ENCODE assay signal across 1 cellular context in the genomic region with DNA sequence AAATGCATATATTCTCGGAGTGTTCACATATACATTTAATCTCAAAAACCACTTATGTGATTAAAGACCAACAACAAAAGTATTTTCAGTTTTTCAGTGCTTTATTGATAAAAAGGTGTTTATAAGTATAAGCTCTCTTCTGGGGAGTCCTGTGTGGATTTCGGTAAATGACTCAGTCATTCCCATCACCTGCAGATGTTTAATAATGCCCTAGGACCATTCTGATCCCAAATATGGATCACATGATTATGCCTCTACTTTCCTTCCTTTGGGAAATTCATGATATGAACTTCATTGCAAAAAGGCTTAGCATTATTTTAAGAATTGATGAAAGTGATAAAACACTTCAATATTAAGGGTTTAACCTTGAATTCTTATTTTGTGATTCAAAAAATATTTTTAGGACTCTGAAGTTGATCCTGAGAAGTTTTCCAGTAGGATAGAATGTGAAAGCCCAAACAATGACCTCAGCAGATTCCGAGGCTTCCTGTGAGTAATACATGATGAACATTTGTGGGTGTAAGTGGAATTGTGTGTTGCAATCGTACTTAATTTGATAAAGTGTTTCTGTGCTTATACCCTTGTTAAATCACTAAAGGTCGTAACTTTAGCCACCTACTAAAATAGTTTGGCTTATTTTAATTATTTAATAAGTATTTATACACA.
A peak's percentile ranks its signal among the peaks of the same experiment; 100 is the strongest.
TF ChIP-seq lines count a peak whose summit lies in the region.

No MANE protein-coding gene starts in this region.

TF ChIP-seq in A549, 52 proteins besides CTCF, POLR2A, EP300 and RAD21 (continued from another document):
- TF ChIP-seq, protein P1, sequence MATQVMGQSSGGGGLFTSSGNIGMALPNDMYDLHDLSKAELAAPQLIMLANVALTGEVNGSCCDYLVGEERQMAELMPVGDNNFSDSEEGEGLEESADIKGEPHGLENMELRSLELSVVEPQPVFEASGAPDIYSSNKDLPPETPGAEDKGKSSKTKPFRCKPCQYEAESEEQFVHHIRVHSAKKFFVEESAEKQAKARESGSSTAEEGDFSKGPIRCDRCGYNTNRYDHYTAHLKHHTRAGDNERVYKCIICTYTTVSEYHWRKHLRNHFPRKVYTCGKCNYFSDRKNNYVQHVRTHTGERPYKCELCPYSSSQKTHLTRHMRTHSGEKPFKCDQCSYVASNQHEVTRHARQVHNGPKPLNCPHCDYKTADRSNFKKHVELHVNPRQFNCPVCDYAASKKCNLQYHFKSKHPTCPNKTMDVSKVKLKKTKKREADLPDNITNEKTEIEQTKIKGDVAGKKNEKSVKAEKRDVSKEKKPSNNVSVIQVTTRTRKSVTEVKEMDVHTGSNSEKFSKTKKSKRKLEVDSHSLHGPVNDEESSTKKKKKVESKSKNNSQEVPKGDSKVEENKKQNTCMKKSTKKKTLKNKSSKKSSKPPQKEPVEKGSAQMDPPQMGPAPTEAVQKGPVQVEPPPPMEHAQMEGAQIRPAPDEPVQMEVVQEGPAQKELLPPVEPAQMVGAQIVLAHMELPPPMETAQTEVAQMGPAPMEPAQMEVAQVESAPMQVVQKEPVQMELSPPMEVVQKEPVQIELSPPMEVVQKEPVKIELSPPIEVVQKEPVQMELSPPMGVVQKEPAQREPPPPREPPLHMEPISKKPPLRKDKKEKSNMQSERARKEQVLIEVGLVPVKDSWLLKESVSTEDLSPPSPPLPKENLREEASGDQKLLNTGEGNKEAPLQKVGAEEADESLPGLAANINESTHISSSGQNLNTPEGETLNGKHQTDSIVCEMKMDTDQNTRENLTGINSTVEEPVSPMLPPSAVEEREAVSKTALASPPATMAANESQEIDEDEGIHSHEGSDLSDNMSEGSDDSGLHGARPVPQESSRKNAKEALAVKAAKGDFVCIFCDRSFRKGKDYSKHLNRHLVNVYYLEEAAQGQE (IDR thresholded peaks at IDR 0.05), result no peak
- TF ChIP-seq MAFK (IDR thresholded peaks at IDR 0.05; ENCODE audit: partially characterized antibody), result peak; percentile 49
- TF ChIP-seq POLR2AphosphoS2 (conservative IDR thresholded peaks at IDR 0.05; ENCODE audit: low read length), result no peak
- no peak for TF ChIP-seq FOSB (CRISPR knock-in tag; IDR thresholded peaks at IDR 0.05)
